Comparison of ENCODE assay signal across 2 cellular contexts in genomic region chr3:186590580-186591296, GRCh38.
A peak's percentile ranks its signal among the peaks of the same experiment; 100 is the strongest.
TF ChIP-seq lines count a peak whose summit lies in the region.

No MANE protein-coding gene starts in this region.

TF ChIP-seq in HCT116, 20 proteins besides CTCF, POLR2A, EP300 and RAD21:
- TF ChIP-seq MAX (IDR thresholded peaks at IDR 0.05) (no peak; the same call in 1 of the 2 replicates), ZFX (IDR thresholded peaks at IDR 0.05) (no peak), EGR1 (IDR thresholded peaks at IDR 0.05; ENCODE audit: low read depth) (no peak), SP1 (IDR thresholded peaks at IDR 0.05; ENCODE audit: low read depth) (no peak), ATF3 (IDR thresholded peaks at IDR 0.05) (no peak), ZNF274 (IDR thresholded peaks at IDR 0.05; ENCODE audit: low read depth, low read length) (no peak), TCF7L2 (IDR thresholded peaks at IDR 0.05; ENCODE audit: borderline replicate concordance, extremely low read depth, insufficient read depth, insufficient read length) (no peak), SIN3A (IDR thresholded peaks at IDR 0.05; ENCODE audit: low read depth) (no peak), CBX3 (IDR thresholded peaks at IDR 0.05; ENCODE audit: low read depth) (no peak), FOSL1 (IDR thresholded peaks at IDR 0.05; ENCODE audit: low read depth) (no peak), CEBPB (IDR thresholded peaks at IDR 0.05; ENCODE audit: low read depth) (no peak), POLR2AphosphoS5 (IDR thresholded peaks at IDR 0.05; ENCODE audit: low read depth, low read length) (no peak), SRF (IDR thresholded peaks at IDR 0.05; ENCODE audit: low read depth) (no peak), ELF1 (IDR thresholded peaks at IDR 0.05; ENCODE audit: borderline replicate concordance, low read depth) (no peak), EZH2 (IDR thresholded peaks at IDR 0.05) (no peak)
TF ChIP-seq in HCT116: peak in this region for 0.

TF ChIP-seq in liver, 16 proteins besides CTCF, POLR2A, EP300 and RAD21:
- TF ChIP-seq YY1 (IDR thresholded peaks at IDR 0.05) (no peak), EGR1 (IDR thresholded peaks at IDR 0.05; ENCODE audit: low read depth in 2 of 2) (no peak), HNF4A (conservative IDR thresholded peaks at IDR 0.05) (peak; percentile 13 to 38)
